7 cellular contexts compared by ENCODE assay signal in genomic region chrX:49039598-49040375, GRCh38. TPM values are rescaled to one million over a fixed set of nuclear protein-coding genes. Genes with fewer than 3 reads are reported as not detected.
DNase-seq lines count a peak whose midpoint lies in the region; ATAC-seq lines count a peak whose summit lies in the region.

No MANE protein-coding gene starts in this region.

- peaks cover 3% of the 10 kb centered on the region for H3K4me1 ChIP-seq in endocrine pancreas (ENCODE audit: control insufficient read depth, insufficient read depth, low read length)

- peak overlapping the region; percentile 30 for H3K9ac ChIP-seq in endocrine pancreas (ENCODE audit: control insufficient read depth, insufficient read depth, low read length)

- H3K27me3 ChIP-seq in endocrine pancreas (ENCODE audit: control insufficient read depth, insufficient read depth, low read length): no peaks in the 10 kb centered on the region

- no peaks in the 10 kb centered on the region for H3K9me3 ChIP-seq in endocrine pancreas (ENCODE audit: control insufficient read depth, low read length)

- no peak overlapping the region for H3K4me3 ChIP-seq in endocrine pancreas (ENCODE audit: control insufficient read depth, insufficient read depth, low read length)

- peaks cover 4% of the 10 kb centered on the region for H3K36me3 ChIP-seq in endocrine pancreas (ENCODE audit: control insufficient read depth, insufficient read depth, low read length)

- DNase-seq in NCI-H460 (ENCODE audit: extremely low read depth, low read depth): peak; percentile 96
- peak; percentile 49 to 61 for DNase-seq in activated CD4-positive, alpha-beta T cell treated with anti-CD3 and anti-CD28 coated beads, Interleukin-2, amount 50 U/mL, for 48 hours
- DNase-seq in lung microvascular endothelial cell (ENCODE audit: low read depth in 2 of 2): peak; percentile 64 to 86
- peak; percentile 15 for DNase-seq in stimulated activated CD8-positive, alpha-beta memory T cell treated with anti-CD3 and anti-CD28 coated beads, Interleukin-12 subunit alpha, Interleukin-12 subunit beta, amount 100 ng/mL, for 4 hours (ENCODE audit: low read depth)
- DNase-seq in GM19238 (ENCODE audit: insufficient read length, low spot score): no peak

- peak; percentile 28 for ATAC-seq in GM18868 (IDR thresholded peaks at IDR 0.05; ENCODE audit: unreplicated experiment)

RNA-seq across cellular contexts. Expression of gene TFE3, which starts 3.4 kb away (rescaled TPM):
- total RNA-seq in NCI-H460 (2014; rRNA removed; shearing (Covaris generic)): 56.8 and 59.4 TPM in 2 replicates
- polyA plus RNA-seq in NCI-H460 (2014; cell fraction: nucleus; rRNA removed): 62.8 and 73.7 TPM in 2 replicates
- 8.3 TPM in 2 replicates for total RNA-seq in lung microvascular endothelial cell

RNA-seq across cellular contexts. Expression of gene CCDC120, which starts 19.0 kb away (rescaled TPM):
- 0.22 and 0.52 TPM in 2 replicates for total RNA-seq in NCI-H460 (2014; rRNA removed; shearing (Covaris generic))
- polyA plus RNA-seq in NCI-H460 (2014; cell fraction: nucleus; rRNA removed): 0.84 and 1.2 TPM in 2 replicates
- total RNA-seq in lung microvascular endothelial cell: 0.44 and 0.79 TPM in 2 replicates

RNA-seq across cellular contexts. Expression of gene PRAF2, which starts 34.0 kb away (rescaled TPM):
- 8.1 and 11.1 TPM in 2 replicates for total RNA-seq in NCI-H460 (2014; rRNA removed; shearing (Covaris generic))
- polyA plus RNA-seq in NCI-H460 (2014; cell fraction: nucleus; rRNA removed): 2.3 and 9.1 TPM in 2 replicates
- 3.5 and 4.2 TPM in 2 replicates for total RNA-seq in lung microvascular endothelial cell

RNA-seq across cellular contexts. Expression of gene GRIPAP1, which starts 37.7 kb away (rescaled TPM):
- 31.6 and 33.1 TPM in 2 replicates for total RNA-seq in NCI-H460 (2014; rRNA removed; shearing (Covaris generic))
- polyA plus RNA-seq in NCI-H460 (2014; cell fraction: nucleus; rRNA removed): 78.7 and 80.9 TPM in 2 replicates
- total RNA-seq in lung microvascular endothelial cell: 12.4 and 19.6 TPM in 2 replicates

RNA-seq across cellular contexts. Expression of gene WDR45, which starts 39.9 kb away (rescaled TPM):
- 85.0 and 104 TPM in 2 replicates for total RNA-seq in NCI-H460 (2014; rRNA removed; shearing (Covaris generic))
- polyA plus RNA-seq in NCI-H460 (2014; cell fraction: nucleus; rRNA removed): 123 and 175 TPM in 2 replicates
- 14.6 and 15.9 TPM in 2 replicates for total RNA-seq in lung microvascular endothelial cell
